In genomic region chr17:75270218-75270965, GRCh38 we compare ENCODE assay signal across 8 cellular contexts. TPM values are rescaled to one million over a fixed set of nuclear protein-coding genes. Genes with fewer than 3 reads are reported as not detected.
DNase-seq lines count a peak whose midpoint lies in the region; ATAC-seq and TF ChIP-seq lines count a peak whose summit lies in the region.

No MANE protein-coding gene starts in this region.

- H3K4me3 Mint-ChIP-seq in neural progenitor cell = peak overlapping the region; percentile 90
- H3K4me3 Mint-ChIP-seq in type B pancreatic cell = peak overlapping the region; percentile 89

- H3K36me3 Mint-ChIP-seq in neural progenitor cell (peaks cover 10% of the 10 kb centered on the region), type B pancreatic cell (no peaks in the 10 kb centered on the region)

- DNase-seq in DMS 273 treated with DMSO at 0.1 percent for 48 hours (lab: John Stamatoyannopoulos, UW) (peak; percentile 58), HL-60 (ENCODE audit: low read depth in 1 of 2, low spot score in 1 of 2) (peak; percentile 73 to 86), Peyer's patch (peak; percentile 66 to 81 (median 78)), fibroblast of villous mesenchyme (ENCODE audit: low read depth) (peak; percentile 86), neural progenitor cell (ENCODE audit: low spot score) (peak; percentile 78), type B pancreatic cell (ENCODE audit: extremely low spot score, unreplicated experiment) (peak; percentile 75)
- peak; percentile 83 for DNase-seq in activated effector memory CD4-positive, alpha-beta T cell treated with anti-CD3 and anti-CD28 coated beads, Interleukin-2, amount 50 U/mL, for 16 hours

- H3K27ac Mint-ChIP-seq in neural progenitor cell (no peak overlapping the region), type B pancreatic cell (peak overlapping the region; percentile 89)

- peak; percentile 0 for TF ChIP-seq CTCF in HL-60 (IDR thresholded peaks at IDR 0.05; ENCODE audit: insufficient read depth, low read length)
- peak in 4 of 6 experiments; percentile 3 to 37 (median 22) for TF ChIP-seq CTCF in Peyer's patch (IDR thresholded peaks at IDR 0.05)
- TF ChIP-seq CTCF in fibroblast of villous mesenchyme (IDR thresholded peaks at IDR 0.05; ENCODE audit: insufficient read depth, low read depth, low read length) = peak; percentile 64
- no peak for TF ChIP-seq CTCF in neural progenitor cell (IDR thresholded peaks at IDR 0.05)
- peak; percentile 39 for TF ChIP-seq CTCF in type B pancreatic cell (conservative IDR thresholded peaks at IDR 0.05)

- peaks cover 0 to 27% (median 9%) of the 10 kb centered on the region in 4 donors for H3K4me1 ChIP-seq in Peyer's patch
- peaks cover 4% of the 10 kb centered on the region for H3K4me1 ChIP-seq in neural progenitor cell

- H3K27me3 Mint-ChIP-seq in neural progenitor cell (ENCODE audit: insufficient read depth, low read depth) (peaks cover 8% of the 10 kb centered on the region), type B pancreatic cell (peaks cover 3% of the 10 kb centered on the region)

- H3K9me3 Mint-ChIP-seq in neural progenitor cell (no peaks in the 10 kb centered on the region), type B pancreatic cell (no peaks in the 10 kb centered on the region)

- peak overlapping the region; percentile 97 for H2AFZ ChIP-seq in neural progenitor cell (replicated peaks)

- H3K4me2 ChIP-seq in neural progenitor cell = peak overlapping the region; percentile 95

- peaks cover 39% of the 10 kb centered on the region for H3F3A ChIP-seq in neural progenitor cell (ENCODE audit: low read depth)

- H3K4me3 ChIP-seq in HL-60 (replicated peaks; ENCODE audit: insufficient read depth, low read length) (peak overlapping the region; percentile 74), Peyer's patch (peak overlapping the region; percentile 84 to 98 (median 94)), fibroblast of villous mesenchyme (ENCODE audit: low read depth, low read length) (peak overlapping the region; percentile 88), neural progenitor cell (peak overlapping the region; percentile 98)

- peak overlapping the region; percentile 38 for H3K9ac ChIP-seq in neural progenitor cell

- H3K4me1 Mint-ChIP-seq in neural progenitor cell (peaks cover 12% of the 10 kb centered on the region), type B pancreatic cell (ENCODE audit: unreplicated experiment) (peaks cover 21% of the 10 kb centered on the region)

- no peaks in the 10 kb centered on the region for H3K79me2 ChIP-seq in neural progenitor cell (ENCODE audit: low read depth)

- H3K36me3 ChIP-seq in Peyer's patch = peaks cover 0 to 18% (median 0%) of the 10 kb centered on the region in 3 donors
- no peaks in the 10 kb centered on the region for H3K36me3 ChIP-seq in neural progenitor cell

- H3K27me3 ChIP-seq in HL-60 (ENCODE audit: insufficient read depth, poor library complexity, severe bottlenecking) (no peaks in the 10 kb centered on the region), Peyer's patch (no peaks in the 10 kb centered on the region), neural progenitor cell (peaks cover 8% of the 10 kb centered on the region)

- TF ChIP-seq POLR2A in Peyer's patch (IDR thresholded peaks at IDR 0.05) = no peak

- peak overlapping the region; percentile 88 for H3K27ac ChIP-seq in HL-60 (replicated peaks)
- H3K27ac ChIP-seq in Peyer's patch = peak overlapping the region; percentile 88 to 99 (median 96)
- no peak overlapping the region for H3K27ac ChIP-seq in neural progenitor cell

- peak; percentile 38 for ATAC-seq in GM19455 (IDR thresholded peaks at IDR 0.05; ENCODE audit: unreplicated experiment)

- no peaks in the 10 kb centered on the region for H4K20me1 ChIP-seq in neural progenitor cell (ENCODE audit: low read depth)

- H3K9me3 ChIP-seq in Peyer's patch = no peaks in the 10 kb centered on the region
- no peaks in the 10 kb centered on the region for H3K9me3 ChIP-seq in neural progenitor cell (ENCODE audit: low read depth)

RNA-seq across cellular contexts. Expression of gene MIF4GD, which starts 0.6 kb away (rescaled TPM):
- 10 to 100 TPM; 14.5 to 35.5 (median 18.9) TPM for total RNA-seq in Peyer's patch
- 6.0 and 6.4 TPM in 2 replicates for total RNA-seq in fibroblast of villous mesenchyme
- total RNA-seq in neural progenitor cell (ENCODE audit: low replicate concordance) = 17.7 and 27.5 TPM in 2 replicates
- total RNA-seq in type B pancreatic cell (ENCODE audit: low replicate concordance) = 11.9 and 16.6 TPM in 2 replicates

RNA-seq across cellular contexts. Expression of gene MRPS7, which starts 8.7 kb away (rescaled TPM):
- total RNA-seq in Peyer's patch = 10 to 100 TPM; 23.9 to 53.6 (median 45.3) TPM
- total RNA-seq in fibroblast of villous mesenchyme = 57.0 and 70.8 TPM in 2 replicates
- 43.3 and 48.7 TPM in 2 replicates for total RNA-seq in neural progenitor cell (ENCODE audit: low replicate concordance)
- 67.0 and 70.9 TPM in 2 replicates for total RNA-seq in type B pancreatic cell (ENCODE audit: low replicate concordance)

RNA-seq across cellular contexts. Expression of gene GGA3, which starts 9.0 kb away (rescaled TPM):
- total RNA-seq in Peyer's patch = 100 to 1,000 TPM in 1 of 4 donors, 10 to 100 TPM in 3; 34.0 to 153 (median 77.0) TPM
- 13.2 and 14.2 TPM in 2 replicates for total RNA-seq in fibroblast of villous mesenchyme
- total RNA-seq in neural progenitor cell (ENCODE audit: low replicate concordance) = 28.0 and 37.3 TPM in 2 replicates
- total RNA-seq in type B pancreatic cell (ENCODE audit: low replicate concordance) = 49.7 and 64.4 TPM in 2 replicates

RNA-seq across cellular contexts. Expression of gene SLC25A19, which starts 18.8 kb away (rescaled TPM):
- total RNA-seq in Peyer's patch (10 to 100 TPM in 3 of 4 donors, 1 to 10 TPM in 1; 8.2 to 24.8 (median 17.0) TPM), fibroblast of villous mesenchyme (5.5 and 7.8 TPM in 2 replicates), neural progenitor cell (ENCODE audit: low replicate concordance) (5.2 and 10.4 TPM in 2 replicates), type B pancreatic cell (ENCODE audit: low replicate concordance) (17.0 and 17.8 TPM in 2 replicates)
